Comparison of ENCODE assay signal across 22 cellular contexts in genomic region chr2:231189171-231189530, GRCh38. TPM values are rescaled to one million over a fixed set of nuclear protein-coding genes. Genes with fewer than 3 reads are reported as not detected.
A peak's percentile ranks its signal among the peaks of the same experiment; 100 is the strongest.
DNase-seq lines count a peak whose midpoint lies in the region; ATAC-seq and TF ChIP-seq lines count a peak whose summit lies in the region.
"Had no signal": no experiment of that assay in that cellular context is flagged by ENCODE, and none has a peak within 500 bp of the region (broad histone marks: within the 10 kb centered on the region; RNA-seq: fewer than 3 reads in every experiment).

No MANE protein-coding gene starts in this region.

- H3K4me3 Mint-ChIP-seq in activated CD4-positive, alpha-beta memory T cell treated with anti-CD3 and anti-CD28 coated beads for 36 hours, result no peak overlapping the region
- H3K4me3 Mint-ChIP-seq in activated CD4-positive, alpha-beta memory T cell treated with anti-CD3 and anti-CD28 coated beads, Interleukin-2, amount 10 ng/mL, durations not matched to agents 7 days and 5 days, result no peak overlapping the region
- no peak overlapping the region for H3K4me3 Mint-ChIP-seq in activated T-helper 2 cell treated with anti-CD3 and anti-CD28 coated beads, Interferon-gamma antibody, Interleukin-2, Interleukin-4, amounts not matched to agents 10 μg/mL and 5 μg/mL and 100 μg/mL, durations not matched to agents 14 hours and 24 hours and 36 hours (ENCODE audit: low read depth)
- H3K4me3 Mint-ChIP-seq: activated CD4-positive, alpha-beta T cell treated with anti-CD3 and anti-CD28 coated beads for 36 hours; activated naive CD4-positive, alpha-beta T cell treated with anti-CD3 and anti-CD28 coated beads, Interleukin-2, amount 50 U/mL, for 24 hours; stimulated activated naive CD8-positive, alpha-beta T cell treated with anti-CD3 and anti-CD28 coated beads, Interleukin-15, amount 100 ng/mL, for 72 hours; T-helper 1 cell treated with Interleukin-12 subunit alpha and Interleukin-12 subunit beta and Interleukin-4 antibody, amounts not matched to agents 30 μg/mL and 1 μg/mL, for 36 hours had no signal

- no peak overlapping the region for H4K91ac ChIP-seq in trophoblast cell (ENCODE audit: low read depth, low read length)

- POLR2A ChIA-PET in activated CD4-positive, alpha-beta memory T cell treated with anti-CD3 and anti-CD28 coated beads for 36 hours (lab: Charles Lee), result no interaction called here
- POLR2A ChIA-PET in activated CD4-positive, alpha-beta memory T cell treated with anti-CD3 and anti-CD28 coated beads, Interleukin-2, amount 10 ng/mL, durations not matched to agents 7 days and 5 days (lab: Charles Lee), result no interaction called here

- no peak overlapping the region for H2BK12ac ChIP-seq in trophoblast cell (ENCODE audit: low read length)

- no peak overlapping the region for H3K18ac ChIP-seq in trophoblast cell (ENCODE audit: low read length)

- TF ChIP-seq CTCF in gastroesophageal sphincter (IDR thresholded peaks at IDR 0.05) (no peak), upper lobe of right lung (IDR thresholded peaks at IDR 0.05) (no peak)

- no peak overlapping the region for H4K8ac ChIP-seq in trophoblast cell (ENCODE audit: low read depth, low read length)

- H3K9ac ChIP-seq in trophoblast cell (ENCODE audit: low read length), result no peak overlapping the region

- H3K79me1 ChIP-seq in trophoblast cell (ENCODE audit: low read length), result peaks cover 11% of the 10 kb centered on the region

- no peak overlapping the region for H3K27ac Mint-ChIP-seq in activated CD4-positive, alpha-beta memory T cell treated with anti-CD3 and anti-CD28 coated beads for 36 hours
- no peak overlapping the region for H3K27ac Mint-ChIP-seq in activated CD4-positive, alpha-beta memory T cell treated with anti-CD3 and anti-CD28 coated beads, Interleukin-2, amount 10 ng/mL, durations not matched to agents 7 days and 5 days
- no peak overlapping the region for H3K27ac Mint-ChIP-seq in activated T-helper 2 cell treated with anti-CD3 and anti-CD28 coated beads, Interferon-gamma antibody, Interleukin-2, Interleukin-4, amounts not matched to agents 10 μg/mL and 5 μg/mL and 100 μg/mL, durations not matched to agents 14 hours and 24 hours and 36 hours
- H3K27ac Mint-ChIP-seq: activated CD4-positive, alpha-beta T cell treated with anti-CD3 and anti-CD28 coated beads for 36 hours; CD4-positive, alpha-beta memory T cell; progenitor cell of endocrine pancreas; T-helper 1 cell treated with Interleukin-12 subunit alpha and Interleukin-12 subunit beta and Interleukin-4 antibody, amounts not matched to agents 30 μg/mL and 1 μg/mL, for 36 hours had no signal

- no peak overlapping the region for H2BK5ac ChIP-seq in trophoblast cell (ENCODE audit: low read depth, low read length, poor library complexity)

- peak overlapping the region; percentile 54 for H2AK5ac ChIP-seq in trophoblast cell (ENCODE audit: low read length)

- H3K9me3 ChIP-seq in gastroesophageal sphincter (no peaks in the 10 kb centered on the region), trophoblast cell (ENCODE audit: insufficient read depth, low read depth, low read length) (no peaks in the 10 kb centered on the region), upper lobe of right lung (no peaks in the 10 kb centered on the region)

- no peak overlapping the region for H4K12ac ChIP-seq in trophoblast cell (ENCODE audit: low read depth, low read length)

- H3K36me3 Mint-ChIP-seq in activated CD4-positive, alpha-beta memory T cell treated with anti-CD3 and anti-CD28 coated beads for 36 hours, result no peaks in the 10 kb centered on the region
- no peaks in the 10 kb centered on the region for H3K36me3 Mint-ChIP-seq in activated CD4-positive, alpha-beta memory T cell treated with anti-CD3 and anti-CD28 coated beads, Interleukin-2, amount 10 ng/mL, durations not matched to agents 7 days and 5 days (ENCODE audit: low read depth)
- H3K36me3 Mint-ChIP-seq in activated T-helper 2 cell treated with anti-CD3 and anti-CD28 coated beads, Interferon-gamma antibody, Interleukin-2, Interleukin-4, amounts not matched to agents 10 μg/mL and 5 μg/mL and 100 μg/mL, durations not matched to agents 14 hours and 24 hours and 36 hours (ENCODE audit: low read depth), result no peaks in the 10 kb centered on the region
- H3K36me3 Mint-ChIP-seq: activated naive CD4-positive, alpha-beta T cell treated with anti-CD3 and anti-CD28 coated beads, Interleukin-2, amount 50 U/mL, for 24 hours; CD4-positive, alpha-beta memory T cell had no signal

- TF ChIP-seq POLR2A in gastroesophageal sphincter (IDR thresholded peaks at IDR 0.05), result no peak

- no peak overlapping the region for H2AFZ ChIP-seq in trophoblast cell (ENCODE audit: insufficient read depth, low read length, poor library complexity)

- peaks cover 21% of the 10 kb centered on the region for H3K27me3 Mint-ChIP-seq in activated CD4-positive, alpha-beta memory T cell treated with anti-CD3 and anti-CD28 coated beads for 36 hours
- peaks cover 21% of the 10 kb centered on the region for H3K27me3 Mint-ChIP-seq in activated CD4-positive, alpha-beta memory T cell treated with anti-CD3 and anti-CD28 coated beads, Interleukin-2, amount 10 ng/mL, durations not matched to agents 7 days and 5 days
- peaks cover 27% of the 10 kb centered on the region for H3K27me3 Mint-ChIP-seq in activated T-helper 2 cell treated with anti-CD3 and anti-CD28 coated beads, Interferon-gamma antibody, Interleukin-2, Interleukin-4, amounts not matched to agents 10 μg/mL and 5 μg/mL and 100 μg/mL, durations not matched to agents 14 hours and 24 hours and 36 hours (ENCODE audit: low read depth)

- ATAC-seq in gastroesophageal sphincter (no peak), upper lobe of right lung (no peak)
- ATAC-seq: activated CD4-positive, alpha-beta T cell treated with anti-CD3 and anti-CD28 coated beads for 36 hours had no signal

- intact Hi-C loops in activated CD4-positive, alpha-beta memory T cell treated with anti-CD3 and anti-CD28 coated beads for 36 hours (cut with micrococcal nuclease), result no loop called here
- intact Hi-C loops in upper lobe of right lung (cut with DNase I), result no loop called here
- intact Hi-C loops in activated T-helper 2 cell treated with anti-CD3 and anti-CD28 coated beads, Interferon-gamma antibody, Interleukin-2, Interleukin-4, amounts not matched to agents 10 μg/mL and 5 μg/mL and 100 μg/mL, durations not matched to agents 14 hours and 24 hours and 36 hours (cut with micrococcal nuclease), result no loop called here

- no peak overlapping the region for H3K4me3 ChIP-seq in gastroesophageal sphincter
- no peak overlapping the region for H3K4me3 ChIP-seq in trophoblast cell (ENCODE audit: low read depth, low read length)
- H3K4me3 ChIP-seq in upper lobe of right lung, result no peak overlapping the region

- no peak overlapping the region for H3K23ac ChIP-seq in trophoblast cell (ENCODE audit: low read length)

- H3K36me3 ChIP-seq in gastroesophageal sphincter (no peaks in the 10 kb centered on the region), trophoblast cell (ENCODE audit: control insufficient read depth in 1 of 2, insufficient read depth in 2 of 2, low read length in 2 of 2) (no peaks in the 10 kb centered on the region), upper lobe of right lung (no peaks in the 10 kb centered on the region)

- no peaks in the 10 kb centered on the region for H3K79me2 ChIP-seq in trophoblast cell (ENCODE audit: control insufficient read depth, insufficient read depth, low read length, poor library complexity)

- H3K4me1 Mint-ChIP-seq in activated CD4-positive, alpha-beta memory T cell treated with anti-CD3 and anti-CD28 coated beads for 36 hours (ENCODE audit: low read depth), result no peaks in the 10 kb centered on the region
- no peaks in the 10 kb centered on the region for H3K4me1 Mint-ChIP-seq in activated CD4-positive, alpha-beta memory T cell treated with anti-CD3 and anti-CD28 coated beads, Interleukin-2, amount 10 ng/mL, durations not matched to agents 7 days and 5 days
- H3K4me1 Mint-ChIP-seq in activated T-helper 2 cell treated with anti-CD3 and anti-CD28 coated beads, Interferon-gamma antibody, Interleukin-2, Interleukin-4, amounts not matched to agents 10 μg/mL and 5 μg/mL and 100 μg/mL, durations not matched to agents 14 hours and 24 hours and 36 hours (ENCODE audit: low read depth), result no peaks in the 10 kb centered on the region
- H3K4me1 Mint-ChIP-seq: activated CD4-positive, alpha-beta T cell treated with anti-CD3 and anti-CD28 coated beads for 36 hours; activated naive CD4-positive, alpha-beta T cell treated with anti-CD3 and anti-CD28 coated beads, Interleukin-2, amount 50 U/mL, for 24 hours; stimulated activated naive CD8-positive, alpha-beta T cell treated with anti-CD3 and anti-CD28 coated beads, Interleukin-15, amount 100 ng/mL, for 72 hours had no signal

- H2BK120ac ChIP-seq in trophoblast cell (ENCODE audit: insufficient read depth, low read length, poor library complexity), result no peak overlapping the region

- no peaks in the 10 kb centered on the region for H3K9me3 Mint-ChIP-seq in activated CD4-positive, alpha-beta memory T cell treated with anti-CD3 and anti-CD28 coated beads for 36 hours
- H3K9me3 Mint-ChIP-seq in activated CD4-positive, alpha-beta memory T cell treated with anti-CD3 and anti-CD28 coated beads, Interleukin-2, amount 10 ng/mL, durations not matched to agents 7 days and 5 days, result no peaks in the 10 kb centered on the region
- H3K9me3 Mint-ChIP-seq in activated T-helper 2 cell treated with anti-CD3 and anti-CD28 coated beads, Interferon-gamma antibody, Interleukin-2, Interleukin-4, amounts not matched to agents 10 μg/mL and 5 μg/mL and 100 μg/mL, durations not matched to agents 14 hours and 24 hours and 36 hours, result no peaks in the 10 kb centered on the region
- H3K9me3 Mint-ChIP-seq: activated naive CD4-positive, alpha-beta T cell treated with anti-CD3 and anti-CD28 coated beads, Interleukin-2, amount 50 U/mL, for 24 hours; CD4-positive, alpha-beta memory T cell; IgD-negative memory B cell; stimulated activated naive CD8-positive, alpha-beta T cell treated with anti-CD3 and anti-CD28 coated beads, Interleukin-15, amount 100 ng/mL, for 72 hours; T-helper 1 cell treated with Interleukin-12 subunit alpha and Interleukin-12 subunit beta and Interleukin-4 antibody, amounts not matched to agents 30 μg/mL and 1 μg/mL, for 36 hours had no signal

- no peak for TF ChIP-seq EP300 in gastroesophageal sphincter (IDR thresholded peaks at IDR 0.05)

- H3K27ac ChIP-seq in gastroesophageal sphincter (peak overlapping the region in 3 of 4 donors; percentile 93 to 97 (median 96)), trophoblast cell (ENCODE audit: low read depth, low read length) (no peak overlapping the region), upper lobe of right lung (peak overlapping the region; percentile 55)
- H3K27ac ChIP-seq: 22Rv1 had no signal

- no peak overlapping the region for H3K14ac ChIP-seq in trophoblast cell (ENCODE audit: low read length)

- WGBS in gastroesophageal sphincter (ENCODE audit: low coverage in 1 of 2), 2 donors, result no CpG with 5 or more reads among the region's 8 CpGs
- no CpG with 5 or more reads among the region's 8 CpGs for WGBS in trophoblast cell (ENCODE audit: extremely low coverage, insufficient coverage, insufficient read length)

- H3K4me1 ChIP-seq in gastroesophageal sphincter, result peaks cover 0 to 62% (median 28%) of the 10 kb centered on the region in 3 donors
- H3K4me1 ChIP-seq in trophoblast cell (ENCODE audit: control insufficient read depth in 1 of 2, insufficient read depth in 2 of 2, low read length in 2 of 2), result peaks cover 0 to 5% of the 10 kb centered on the region in 2 experiments
- peaks cover 23% of the 10 kb centered on the region for H3K4me1 ChIP-seq in upper lobe of right lung

- CTCF ChIA-PET in activated CD4-positive, alpha-beta memory T cell treated with anti-CD3 and anti-CD28 coated beads for 36 hours (lab: Charles Lee), result no interaction called here
- CTCF ChIA-PET in activated CD4-positive, alpha-beta memory T cell treated with anti-CD3 and anti-CD28 coated beads, Interleukin-2, amount 10 ng/mL, durations not matched to agents 7 days and 5 days (lab: Charles Lee), result no interaction called here

- no peak overlapping the region for H3K4ac ChIP-seq in trophoblast cell (ENCODE audit: low read depth, low read length)

- no peak overlapping the region for H3K4me2 ChIP-seq in trophoblast cell (ENCODE audit: low read length)

- no peaks in the 10 kb centered on the region for H3K27me3 ChIP-seq in gastroesophageal sphincter
- H3K27me3 ChIP-seq in trophoblast cell (ENCODE audit: insufficient read depth, low read length), result no peaks in the 10 kb centered on the region
- no peaks in the 10 kb centered on the region for H3K27me3 ChIP-seq in upper lobe of right lung

- peak; percentile 0 for DNase-seq in activated CD4-positive, alpha-beta memory T cell treated with anti-CD3 and anti-CD28 coated beads for 36 hours
- no peak for DNase-seq in activated CD4-positive, alpha-beta memory T cell treated with anti-CD3 and anti-CD28 coated beads, Interleukin-2, amount 10 ng/mL, durations not matched to agents 7 days and 5 days
- DNase-seq in trophoblast cell, result no peak
- no peak for DNase-seq in upper lobe of right lung
- DNase-seq in SKM-1 treated with dmso at 0.1 percent for 144 hours (lab: John Stamatoyannopoulos, UW; ENCODE audit: unreplicated experiment), result no peak
- no peak for DNase-seq in activated T-helper 2 cell treated with anti-CD3 and anti-CD28 coated beads, Interferon-gamma antibody, Interleukin-2, Interleukin-4, amounts not matched to agents 10 μg/mL and 5 μg/mL and 100 μg/mL, durations not matched to agents 14 hours and 24 hours and 36 hours (ENCODE audit: low spot score)
- DNase-seq in NCI-H1092 treated with DMSO at 0.1 percent for 48 hours (lab: John Stamatoyannopoulos, UW), result no peak
- DNase-seq: activated CD4-positive, alpha-beta T cell treated with anti-CD3 and anti-CD28 coated beads for 36 hours; CD4-positive, alpha-beta memory T cell; cerebellar nuclear complex; DMS 273 treated with DMSO at 0.1 percent for 48 hours; midbrain; NCI-H1436; NCI-H510A; NK-92 treated with Interleukin-12 subunit alpha and Interleukin-12 subunit beta, amount 100 ng/mL, for 24 hours; stimulated activated naive CD8-positive, alpha-beta T cell treated with anti-CD3 and anti-CD28 coated beads, Interleukin-15, amount 100 ng/mL, for 72 hours had no signal

RNA-seq across cellular contexts. Expression of gene ARMC9, which starts 9.3 kb away (rescaled TPM):
- 1 to 10 TPM; 3.0 TPM for total RNA-seq in activated CD4-positive, alpha-beta memory T cell treated with anti-CD3 and anti-CD28 coated beads for 36 hours
- under 1 TPM; 0.50 to 0.55 TPM for total RNA-seq in activated CD4-positive, alpha-beta memory T cell treated with anti-CD3 and anti-CD28 coated beads, Interleukin-2, amount 10 ng/mL, durations not matched to agents 7 days and 5 days
- total RNA-seq in gastroesophageal sphincter (100 to 1,000 TPM in 3 of 4 donors, 10 to 100 TPM in 1; 69.6 to 298 (median 152) TPM), upper lobe of right lung (37.1 TPM)
- 11.6 and 12.5 TPM in 2 replicates for polyA plus RNA-seq in trophoblast cell (2013)
- 2.5 and 3.3 TPM in 2 replicates for total RNA-seq in activated T-helper 2 cell treated with anti-CD3 and anti-CD28 coated beads, Interferon-gamma antibody, Interleukin-2, Interleukin-4, amounts not matched to agents 10 μg/mL and 5 μg/mL and 100 μg/mL, durations not matched to agents 14 hours and 24 hours and 36 hours
